ENCODE assay signal across 22 cellular contexts in the genomic region with DNA sequence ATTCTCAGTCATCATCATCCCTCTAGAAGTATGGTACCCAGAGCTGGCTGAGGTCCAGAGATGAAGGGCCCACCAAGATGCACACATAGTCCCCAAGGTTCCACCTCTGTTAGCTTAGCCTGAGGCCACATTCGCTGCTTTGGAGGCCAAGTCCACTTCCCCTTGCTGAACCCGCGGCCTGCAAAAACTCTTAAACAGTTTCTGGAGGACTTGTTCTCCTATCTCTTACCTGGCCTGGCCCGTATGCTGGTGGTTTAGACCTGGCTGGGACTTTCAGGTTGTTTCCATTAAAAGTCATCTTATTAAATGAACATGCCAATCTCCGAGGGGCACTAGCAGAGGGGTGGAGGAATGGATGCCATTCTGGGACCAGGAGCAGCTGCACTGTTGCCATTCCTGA.
"Had no signal": no experiment of that assay in that cellular context is flagged by ENCODE, and none has a peak within 500 bp of the region (broad histone marks: within the 10 kb centered on the region; RNA-seq: fewer than 3 reads in every experiment).

No MANE protein-coding gene starts in this region.

- H3K9ac ChIP-seq: neural progenitor cell had no signal

- H2AFZ ChIP-seq: neural progenitor cell had no signal

- H3K27me3 ChIP-seq: brain microvascular endothelial cell, esophagus muscularis mucosa, foreskin keratinocyte, neural progenitor cell, sigmoid colon, upper lobe of left lung, vagina had no signal

- H3K4me3 ChIP-seq: esophagus muscularis mucosa, neural progenitor cell, sigmoid colon, SK-N-MC, smooth muscle cell, upper lobe of left lung, vagina had no signal

- H3K9me3 ChIP-seq: esophagus muscularis mucosa, sigmoid colon, upper lobe of left lung, vagina had no signal

- H3K4me1 ChIP-seq: upper lobe of left lung, vagina had no signal

- H3K36me3 ChIP-seq: brain microvascular endothelial cell, esophagus muscularis mucosa, neural progenitor cell, sigmoid colon, upper lobe of left lung, vagina had no signal

- ATAC-seq: activated CD4-positive, alpha-beta T cell treated with anti-CD3 and anti-CD28 coated beads for 36 hours; activated CD8-positive, alpha-beta T cell treated with anti-CD3 and anti-CD28 coated beads, Interleukin-2, amount 10 ng/mL, durations not matched to agents 7 days and 5 days; activated T-cell treated with anti-CD3 and anti-CD28 coated beads, Interleukin-2, amount 50 U/mL, for 72 hours; natural killer cell had no signal

- DNase-seq: activated CD4-positive, alpha-beta T cell treated with anti-CD3 and anti-CD28 coated beads for 36 hours; activated CD4-positive, CD25-positive, alpha-beta regulatory T cell; activated CD8-positive, alpha-beta T cell treated with anti-CD3 and anti-CD28 coated beads, Interleukin-2, amount 10 ng/mL, durations not matched to agents 7 days and 5 days; activated gamma-delta T cell; activated naive CD4-positive, alpha-beta T cell treated with anti-CD3 and anti-CD28 coated beads, Interleukin-2, amount 10 ng/mL, durations not matched to agents 7 days and 5 days; activated naive CD8-positive, alpha-beta T cell treated with anti-CD3 and anti-CD28 coated beads, Interleukin-2, amount 10 ng/mL, durations not matched to agents 7 days and 5 days; activated T-cell treated with anti-CD3 and anti-CD28 coated beads for 4 hours; activated T-cell treated with anti-CD3 and anti-CD28 coated beads, Interleukin-2, amount 50 U/mL, for 72 hours; brain microvascular endothelial cell; central memory CD4-positive, alpha-beta T cell; effector CD4-positive, alpha-beta T cell; foreskin keratinocyte; natural killer cell; sigmoid colon; stimulated activated CD4-positive, alpha-beta T cell treated with anti-CD3 and anti-CD28 coated beads, Interleukin-1b, Interleukin-23, amount 100 ng/mL, for 48 hours; stimulated activated naive CD4-positive, alpha-beta T cell; upper lobe of left lung had no signal

- H3K27ac ChIP-seq: brain microvascular endothelial cell, neural progenitor cell, SK-N-MC, upper lobe of left lung, vagina had no signal

- H3K4me2 ChIP-seq: neural progenitor cell, smooth muscle cell had no signal
